16 cellular contexts compared by ENCODE assay signal in the genomic region with DNA sequence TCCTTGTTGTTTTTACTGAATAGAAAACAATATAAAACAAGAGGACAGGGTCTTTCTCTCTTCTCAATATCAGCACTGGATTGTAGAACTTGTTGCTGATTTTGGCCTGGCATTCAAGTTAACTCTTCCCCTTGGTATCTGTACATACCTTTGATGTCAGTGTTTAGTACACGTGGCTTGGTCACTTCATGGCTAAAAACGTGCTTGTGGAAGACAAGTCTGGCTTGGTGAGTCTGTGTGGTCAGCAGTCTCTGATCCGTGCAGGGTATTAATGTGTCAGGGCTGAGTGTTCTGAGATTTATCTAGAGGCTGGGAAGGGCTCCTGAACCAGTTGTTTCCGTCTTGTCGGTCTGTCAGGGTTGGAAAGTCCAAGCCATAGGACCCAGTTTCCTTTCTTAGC. TPM values are rescaled to one million over a fixed set of nuclear protein-coding genes. Genes with fewer than 3 reads are reported as not detected.
"Had no signal": no experiment of that assay in that cellular context is flagged by ENCODE, and none has a peak within 500 bp of the region (broad histone marks: within the 10 kb centered on the region; RNA-seq: fewer than 3 reads in every experiment).

A gene (plus strand): TSS at position 301 of the 400 bp plus-strand sequence. CDS start 572 bp downstream, outside the sequence.

RNA-seq across cellular contexts. Expression of the gene that starts here (rescaled TPM):
- total RNA-seq: activated naive CD4-positive, alpha-beta T cell treated with anti-CD3 and anti-CD28 coated beads for 36 hours; activated naive CD4-positive, alpha-beta T cell treated with anti-CD3 and anti-CD28 coated beads, Interleukin-2, amount 50 U/mL, for 72 hours; activated naive CD8-positive, alpha-beta T cell treated with anti-CD3 and anti-CD28 coated beads for 36 hours; activated naive CD8-positive, alpha-beta T cell treated with anti-CD3 and anti-CD28 coated beads, Interleukin-2, amount 10 ng/mL, durations not matched to agents 7 days and 5 days; activated T-cell treated with anti-CD3 and anti-CD28 coated beads, Interleukin-2, amount 50 U/mL, for 4 hours; activated T-cell treated with anti-CD3 and anti-CD28 coated beads, Interleukin-2, amount 50 U/mL, for 72 hours; activated T-helper 1 cell treated with anti-CD3 and anti-CD28 coated beads, Interleukin-12 subunit alpha, Interleukin-12 subunit beta, Interleukin-2, Interleukin-4 antibody, amounts not matched to agents 30 ng/mL and 10 ng/mL and 1 ng/mL, durations not matched to agents 14 hours and 24 hours and 36 hours; activated T-helper 17 cell treated with anti-CD3 and anti-CD28 coated beads, Interleukin-2, amount 50 U/mL, for 72 hours; activated T-helper 2 cell treated with anti-CD3 and anti-CD28 coated beads, Interferon-gamma antibody, Interleukin-2, Interleukin-4, amounts not matched to agents 10 μg/mL and 5 μg/mL and 100 μg/mL, durations not matched to agents 14 hours and 24 hours and 36 hours; adrenal gland; aorta; ascending aorta; astrocyte; breast epithelium; cardiac septum had no signal
- polyA plus RNA-seq: adrenal gland, aorta, cardiac muscle cell had no signal
